Comparison of ENCODE assay signal across 3 cellular contexts in the genomic region with DNA sequence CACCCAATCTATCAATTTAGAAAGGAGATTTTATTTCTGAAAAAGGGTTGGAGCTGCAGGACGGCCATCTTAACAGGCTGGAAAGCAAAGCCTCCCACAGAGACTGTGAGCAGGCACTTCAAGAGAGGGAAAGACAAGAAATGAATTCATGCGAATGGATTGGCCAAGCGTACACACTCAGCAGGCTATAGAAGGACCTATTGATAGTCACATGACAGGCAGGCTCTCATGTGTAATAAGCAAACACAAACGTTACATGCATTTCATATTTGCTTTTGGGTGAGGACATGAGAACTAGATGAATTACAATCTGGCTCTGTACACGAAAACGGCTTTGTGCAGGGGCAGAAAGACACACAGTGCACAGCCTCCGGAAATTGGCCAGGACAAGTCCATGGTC.
DNase-seq lines count a peak whose midpoint lies in the region; ATAC-seq and TF ChIP-seq lines count a peak whose summit lies in the region.
"Not testable (repeated sequence)": the region's sequence is repeated elsewhere in the genome, so short reads cannot be mapped to it uniquely, and the experiment has no call there.

No MANE protein-coding gene starts in this region.

- not testable (repeated sequence) for DNase-seq in left lung, lower lobe of right lung, upper lobe of right lung

- not testable (repeated sequence) for H3K27ac ChIP-seq in left lung, lower lobe of right lung, upper lobe of right lung

- H3K27me3 ChIP-seq in left lung; lower lobe of right lung (ENCODE audit: low read depth); upper lobe of right lung: not testable (repeated sequence)

- H3K4me1 ChIP-seq in left lung, lower lobe of right lung, upper lobe of right lung: not testable (repeated sequence)

- not testable (repeated sequence) for H3K36me3 ChIP-seq in left lung, lower lobe of right lung, upper lobe of right lung

- intact Hi-C loops in left lung (cut with DNase I); lower lobe of right lung (cut with DNase I); upper lobe of right lung (cut with DNase I): not testable (repeated sequence)

- not testable (repeated sequence) for H3K4me3 ChIP-seq in left lung, lower lobe of right lung, upper lobe of right lung

- ATAC-seq in left lung (peak; percentile 48), lower lobe of right lung (peak; percentile 64 to 71), upper lobe of right lung (peak; percentile 68)

- TF ChIP-seq CTCF in left lung (IDR thresholded peaks at IDR 0.05); lower lobe of right lung (IDR thresholded peaks at IDR 0.05); upper lobe of right lung (IDR thresholded peaks at IDR 0.05): not testable (repeated sequence)

- H3K9me3 ChIP-seq in left lung, lower lobe of right lung, upper lobe of right lung: not testable (repeated sequence)
